In genomic region chr18:22933206-22933957, GRCh38 we compare ENCODE assay signal across 8 cellular contexts. TPM values are rescaled to one million over a fixed set of nuclear protein-coding genes. Genes with fewer than 3 reads are reported as not detected.
DNase-seq lines count a peak whose midpoint lies in the region; ATAC-seq and TF ChIP-seq lines count a peak whose summit lies in the region.

RBBP8 (plus strand) TSS chr18:22933328; CDS start chr18:22936852, 3,524 bp downstream.

- peaks cover 12 to 14% (median 13%) of the 10 kb centered on the region in 3 donors for H3K4me1 Mint-ChIP-seq in T-cell
- H3K4me1 Mint-ChIP-seq in type B pancreatic cell (ENCODE audit: unreplicated experiment) = peaks cover 14% of the 10 kb centered on the region

- POLR2A ChIA-PET in T-cell (lab: Charles Lee) = interaction anchor here (0.5 to 0.9 kb wide), 3 partner anchors 14 to 588 kb away, joined by 3 to 5 read pairs (median 4); no protein-coding TSS in a partner anchor

- H3K27ac ChIP-seq in adipose tissue (ENCODE audit: low read depth, low read length) = peak within 1 kb of the TSS; percentile 86

- H3K27me3 Mint-ChIP-seq in T-cell (no peaks in the 10 kb centered on the region), type B pancreatic cell (no peaks in the 10 kb centered on the region)

- H3K9me3 Mint-ChIP-seq in T-cell (no peaks in the 10 kb centered on the region), type B pancreatic cell (no peaks in the 10 kb centered on the region)

- H3K4me3 Mint-ChIP-seq in T-cell (peak within 1 kb of the TSS; percentile 83 to 91 (median 90)), type B pancreatic cell (peak within 1 kb of the TSS; percentile 94)

- H3K36me3 Mint-ChIP-seq in T-cell (no peaks in the 10 kb centered on the region), type B pancreatic cell (peaks cover 3% of the 10 kb centered on the region)

- ATAC-seq in HG02678 (IDR thresholded peaks at IDR 0.05; ENCODE audit: unreplicated experiment) = peak; percentile 87
- ATAC-seq in T-cell (replicated peaks in 1 of 4) = peak; percentile 77 to 82 (median 80)

- H3K27ac Mint-ChIP-seq in T-cell = peak within 1 kb of the TSS; percentile 68 to 88
- peak within 1 kb of the TSS; percentile 91 for H3K27ac Mint-ChIP-seq in type B pancreatic cell

- CTCF ChIA-PET in T-cell (lab: Charles Lee) = interaction anchor here (0.8 to 6.4 kb wide), 6 partner anchors 24 to 478 kb away, joined by 3 to 54 read pairs (median 3); no protein-coding TSS in a partner anchor

- H3K4me3 ChIP-seq in GM12875 (ENCODE audit: low read depth, low read length) = peak within 1 kb of the TSS; percentile 80

- DNase-seq in NCI-H128 (lab: John Stamatoyannopoulos, UW; ENCODE audit: unreplicated experiment) (peak; percentile 81), T-cell (peak; percentile 42 to 82 (median 66)), cardiac septum (ENCODE audit: low spot score) (peak; percentile 96), posterior cingulate gyrus (peak; percentile 66 to 97 (median 82)), type B pancreatic cell (ENCODE audit: extremely low spot score, unreplicated experiment) (peak; percentile 91)

- WGBS in adipose tissue, 3 donors = 0% methylated on average over 76 to 81 of the region's 81 CpGs

- intact Hi-C loops in cardiac septum (cut with DNase I) = loop anchor here (5.0 kb wide), 1 partner anchor 49 kb away; no protein-coding TSS in a partner anchor
- intact Hi-C loops in posterior cingulate gyrus (cut with DNase I) = loop anchor here (5.0 kb wide), 1 partner anchor 49 kb away; no protein-coding TSS in a partner anchor

- no peak for TF ChIP-seq CTCF in GM12875 (IDR thresholded peaks at IDR 0.05; ENCODE audit: borderline replicate concordance, insufficient read depth, low read depth, low read length)
- TF ChIP-seq CTCF in type B pancreatic cell (conservative IDR thresholded peaks at IDR 0.05) = no peak

RNA-seq across cellular contexts. Expression of gene RBBP8, which starts in this region (rescaled TPM):
- total RNA-seq in T-cell (1 to 10 TPM; 2.9 to 5.8 (median 4.1) TPM), cardiac septum (7.2 TPM), type B pancreatic cell (ENCODE audit: low replicate concordance) (23.7 and 26.7 TPM in 2 replicates)
- 10 to 100 TPM; 11.5 to 20.6 (median 13.5) TPM for polyA plus RNA-seq in adipose tissue

Comparison
In these comparisons a context has a peak if more than half of its experiments do, and no peak if none do; other contexts are left out.
1. Peak in every context shown above with its lines: DNase-seq, ATAC-seq, H3K4me3 ChIP-seq and H3K27ac ChIP-seq.